Comparison of ENCODE assay signal across 13 cellular contexts in the genomic region with DNA sequence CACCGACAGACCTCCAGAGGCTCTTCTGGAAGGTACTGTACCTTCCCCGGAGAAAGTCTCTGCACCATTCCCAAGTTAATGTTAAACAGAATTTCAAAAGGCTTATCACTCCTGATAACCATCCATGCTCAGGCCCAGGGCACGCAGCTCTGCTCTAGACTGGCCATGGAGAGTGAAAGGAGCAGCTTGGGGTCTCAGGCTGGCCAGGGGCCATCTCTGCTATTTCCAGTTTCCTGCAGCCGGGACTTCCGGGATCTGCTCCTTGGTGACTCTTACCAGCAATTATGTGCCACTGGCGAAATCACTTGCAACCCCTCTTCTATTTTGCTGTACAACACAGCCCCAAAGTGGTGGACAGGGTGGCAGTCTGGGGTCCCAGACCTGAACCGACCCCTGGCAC. TPM values are rescaled to one million over a fixed set of nuclear protein-coding genes. Genes with fewer than 3 reads are reported as not detected.
A peak's percentile ranks its signal among the peaks of the same experiment; 100 is the strongest.
DNase-seq lines count a peak whose midpoint lies in the region; ATAC-seq and TF ChIP-seq lines count a peak whose summit lies in the region.
"Had no signal": no experiment of that assay in that cellular context is flagged by ENCODE, and none has a peak within 500 bp of the region (broad histone marks: within the 10 kb centered on the region; RNA-seq: fewer than 3 reads in every experiment).

No MANE protein-coding gene starts in this region.

- no peak overlapping the region for H3K4me3 Mint-ChIP-seq in CD14-positive monocyte

- intact Hi-C loops in CD14-positive monocyte (cut with micrococcal nuclease) = no loop called here

- DNase-seq in ACHN (peak; percentile 40), NT2/D1 (ENCODE audit: low read depth, low spot score) (no peak), epithelial cell of esophagus (ENCODE audit: low read depth) (no peak), AG08395 (ENCODE audit: low spot score) (no peak), CD14-positive monocyte (ENCODE audit: low spot score) (no peak)
- DNase-seq: DND-41, NCI-H1417 treated with DMSO at 0.1 percent for 48 hours, NCI-H748 treated with DMSO at 0.1 percent for 48 hours, SJCRH30 had no signal

- H3K9ac ChIP-seq in NT2/D1 (ENCODE audit: insufficient read length, low read depth) = peak overlapping the region; percentile 9
- H3K9ac ChIP-seq in mucosa of stomach (ENCODE audit: low read length) = peak overlapping the region; percentile 68

- H3K36me3 Mint-ChIP-seq in CD14-positive monocyte = peaks cover 30 to 55% of the 10 kb centered on the region in 2 donors

- H3K4me1 ChIP-seq in NT2/D1 (ENCODE audit: insufficient read depth, insufficient read length) = peaks cover 12% of the 10 kb centered on the region
- peaks cover 31% of the 10 kb centered on the region for H3K4me1 ChIP-seq in mucosa of stomach (ENCODE audit: control insufficient read depth, insufficient read depth, low read length)
- H3K4me1 ChIP-seq: SJCRH30 had no signal

- ATAC-seq in HG03175 (IDR thresholded peaks at IDR 0.05; ENCODE audit: unreplicated experiment) (no peak), HG03196 (IDR thresholded peaks at IDR 0.05; ENCODE audit: unreplicated experiment) (no peak)

- peak overlapping the region in 1 of 7 donors; percentile 75 for H3K27ac Mint-ChIP-seq in CD14-positive monocyte

- no peaks in the 10 kb centered on the region for H3K9me3 Mint-ChIP-seq in CD14-positive monocyte

- H3K27me3 Mint-ChIP-seq in CD14-positive monocyte (ENCODE audit: low read depth in 3 of 3) = peaks cover 4 to 6% (median 5%) of the 10 kb centered on the region in 3 donors

- in situ Hi-C loops in ACHN (cut with HindIII; ENCODE audit: low pct_ligation_motif_present, low pct_unique_long_range_greater_than_20kb, low sequenced_read_pairs) = no loop called here

- H3K36me3 ChIP-seq in NT2/D1 (ENCODE audit: insufficient read depth, insufficient read length, low read length) (peaks cover 18% of the 10 kb centered on the region), mucosa of stomach (ENCODE audit: control insufficient read depth, insufficient read depth, low read length) (no peaks in the 10 kb centered on the region)
- H3K36me3 ChIP-seq: SJCRH30 had no signal

- H3K27me3 ChIP-seq in NT2/D1 (ENCODE audit: insufficient read depth, insufficient read length) = no peaks in the 10 kb centered on the region
- no peaks in the 10 kb centered on the region for H3K27me3 ChIP-seq in mucosa of stomach (ENCODE audit: control insufficient read depth, insufficient read depth, low read length)
- H3K27me3 ChIP-seq: SJCRH30 had no signal

- H3K4me3 ChIP-seq in NT2/D1 (ENCODE audit: insufficient read length, low read depth) (peak overlapping the region; percentile 5), epithelial cell of esophagus (ENCODE audit: low read length) (peak overlapping the region; percentile 46), mucosa of stomach (ENCODE audit: low read length) (peak overlapping the region; percentile 41)
- H3K4me3 ChIP-seq: SJCRH30 had no signal

- H3K9me3 ChIP-seq in NT2/D1 (ENCODE audit: insufficient read depth, low read length) = no peaks in the 10 kb centered on the region
- H3K9me3 ChIP-seq in mucosa of stomach (ENCODE audit: control insufficient read depth, low read length) = no peaks in the 10 kb centered on the region
- H3K9me3 ChIP-seq: SJCRH30 had no signal

- TF ChIP-seq CTCF in epithelial cell of esophagus (IDR thresholded peaks at IDR 0.05; ENCODE audit: insufficient read depth, low read depth, low read length, missing control alignments) (no peak), CD14-positive monocyte (IDR thresholded peaks at IDR 0.05) (no peak)

- peaks cover 9% of the 10 kb centered on the region for H3K4me1 Mint-ChIP-seq in CD14-positive monocyte

RNA-seq across cellular contexts. Expression of gene CLDN15, which starts 6.0 kb away (rescaled TPM):
- not detected for polyA plus RNA-seq in CD14-positive monocyte

RNA-seq across cellular contexts. Expression of gene FIS1, which starts 13.2 kb away (rescaled TPM):
- 100 to 1,000 TPM; 152 to 198 TPM for polyA plus RNA-seq in CD14-positive monocyte

RNA-seq across cellular contexts. Expression of gene ZNHIT1, which starts 13.7 kb away (rescaled TPM):
- 100 to 1,000 TPM in 1 of 2 donors, 10 to 100 TPM in 1; 74.9 to 109 TPM for polyA plus RNA-seq in CD14-positive monocyte

RNA-seq across cellular contexts. Expression of gene PLOD3, which starts 14.3 kb away (rescaled TPM):
- 10 to 100 TPM; 26.9 to 28.1 TPM for polyA plus RNA-seq in CD14-positive monocyte

RNA-seq across cellular contexts. Expression of gene MOGAT3, which starts 30.8 kb away (rescaled TPM):
- polyA plus RNA-seq in CD14-positive monocyte = not detected
- polyA plus RNA-seq: adipose tissue had no signal
